ENCODE assay signal across 1 cellular context in the genomic region with DNA sequence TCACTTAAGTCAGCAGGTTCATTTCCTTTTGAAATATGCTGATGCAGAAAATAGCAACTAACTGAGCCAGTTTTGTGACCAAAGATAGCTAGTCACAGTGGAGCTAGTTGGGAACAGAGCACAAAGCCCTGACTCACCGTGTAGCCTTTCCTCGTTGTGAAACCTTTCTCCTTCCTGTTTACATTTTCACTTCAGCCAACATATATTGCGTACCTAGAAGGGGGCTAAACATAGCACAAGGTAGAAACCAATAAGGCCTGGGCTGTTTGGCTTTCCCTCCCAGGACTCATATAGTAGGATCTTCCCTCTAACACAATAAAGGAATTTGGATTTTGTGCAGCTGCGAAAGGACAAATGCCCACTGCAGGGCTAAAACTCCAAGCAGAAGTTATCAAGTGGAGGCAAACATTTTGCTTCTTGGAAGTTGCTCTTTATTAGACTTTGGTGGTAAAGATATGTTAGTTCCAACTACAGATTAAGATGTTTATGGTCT.
TF ChIP-seq lines count a peak whose summit lies in the region.

No MANE protein-coding gene starts in this region.

TF ChIP-seq in K562, 482 proteins besides CTCF, POLR2A, EP300 and RAD21 (continued from another document and continues in another):
- TF ChIP-seq, protein P1, sequence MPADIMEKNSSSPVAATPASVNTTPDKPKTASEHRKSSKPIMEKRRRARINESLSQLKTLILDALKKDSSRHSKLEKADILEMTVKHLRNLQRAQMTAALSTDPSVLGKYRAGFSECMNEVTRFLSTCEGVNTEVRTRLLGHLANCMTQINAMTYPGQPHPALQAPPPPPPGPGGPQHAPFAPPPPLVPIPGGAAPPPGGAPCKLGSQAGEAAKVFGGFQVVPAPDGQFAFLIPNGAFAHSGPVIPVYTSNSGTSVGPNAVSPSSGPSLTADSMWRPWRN (IDR thresholded peaks at IDR 0.05; ENCODE audit: low read depth) = no peak
- peak; percentile 90 for TF ChIP-seq NFE2 (IDR thresholded peaks at IDR 0.05; ENCODE audit: low read depth)
- peak; percentile 66; the same call in 1 of the 2 replicates for TF ChIP-seq MEF2A (IDR thresholded peaks at IDR 0.05; ENCODE audit: control insufficient read depth, low read depth, low read length)
- TF ChIP-seq, protein P2, sequence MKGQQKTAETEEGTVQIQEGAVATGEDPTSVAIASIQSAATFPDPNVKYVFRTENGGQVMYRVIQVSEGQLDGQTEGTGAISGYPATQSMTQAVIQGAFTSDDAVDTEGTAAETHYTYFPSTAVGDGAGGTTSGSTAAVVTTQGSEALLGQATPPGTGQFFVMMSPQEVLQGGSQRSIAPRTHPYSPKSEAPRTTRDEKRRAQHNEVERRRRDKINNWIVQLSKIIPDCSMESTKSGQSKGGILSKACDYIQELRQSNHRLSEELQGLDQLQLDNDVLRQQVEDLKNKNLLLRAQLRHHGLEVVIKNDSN (CRISPR knock-in tag; IDR thresholded peaks at IDR 0.05) = no peak
- TF ChIP-seq, protein P3, sequence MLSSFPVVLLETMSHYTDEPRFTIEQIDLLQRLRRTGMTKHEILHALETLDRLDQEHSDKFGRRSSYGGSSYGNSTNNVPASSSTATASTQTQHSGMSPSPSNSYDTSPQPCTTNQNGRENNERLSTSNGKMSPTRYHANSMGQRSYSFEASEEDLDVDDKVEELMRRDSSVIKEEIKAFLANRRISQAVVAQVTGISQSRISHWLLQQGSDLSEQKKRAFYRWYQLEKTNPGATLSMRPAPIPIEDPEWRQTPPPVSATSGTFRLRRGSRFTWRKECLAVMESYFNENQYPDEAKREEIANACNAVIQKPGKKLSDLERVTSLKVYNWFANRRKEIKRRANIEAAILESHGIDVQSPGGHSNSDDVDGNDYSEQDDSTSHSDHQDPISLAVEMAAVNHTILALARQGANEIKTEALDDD (IDR thresholded peaks at IDR 0.05) = peak; percentile 99
- TF ChIP-seq, protein P4, sequence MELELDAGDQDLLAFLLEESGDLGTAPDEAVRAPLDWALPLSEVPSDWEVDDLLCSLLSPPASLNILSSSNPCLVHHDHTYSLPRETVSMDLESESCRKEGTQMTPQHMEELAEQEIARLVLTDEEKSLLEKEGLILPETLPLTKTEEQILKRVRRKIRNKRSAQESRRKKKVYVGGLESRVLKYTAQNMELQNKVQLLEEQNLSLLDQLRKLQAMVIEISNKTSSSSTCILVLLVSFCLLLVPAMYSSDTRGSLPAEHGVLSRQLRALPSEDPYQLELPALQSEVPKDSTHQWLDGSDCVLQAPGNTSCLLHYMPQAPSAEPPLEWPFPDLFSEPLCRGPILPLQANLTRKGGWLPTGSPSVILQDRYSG (tag; conservative IDR thresholded peaks at IDR 0.05; ENCODE audit: low read depth) = 0 out of 2 replicates have a peak, but pooled peaks have one; percentile 39
- no peak for TF ChIP-seq NFATC3 (IDR thresholded peaks at IDR 0.05)
- TF ChIP-seq ZNF584 (CRISPR knock-in tag; IDR thresholded peaks at IDR 0.05; ENCODE audit: low read depth) = no peak
- TF ChIP-seq, protein P5, sequence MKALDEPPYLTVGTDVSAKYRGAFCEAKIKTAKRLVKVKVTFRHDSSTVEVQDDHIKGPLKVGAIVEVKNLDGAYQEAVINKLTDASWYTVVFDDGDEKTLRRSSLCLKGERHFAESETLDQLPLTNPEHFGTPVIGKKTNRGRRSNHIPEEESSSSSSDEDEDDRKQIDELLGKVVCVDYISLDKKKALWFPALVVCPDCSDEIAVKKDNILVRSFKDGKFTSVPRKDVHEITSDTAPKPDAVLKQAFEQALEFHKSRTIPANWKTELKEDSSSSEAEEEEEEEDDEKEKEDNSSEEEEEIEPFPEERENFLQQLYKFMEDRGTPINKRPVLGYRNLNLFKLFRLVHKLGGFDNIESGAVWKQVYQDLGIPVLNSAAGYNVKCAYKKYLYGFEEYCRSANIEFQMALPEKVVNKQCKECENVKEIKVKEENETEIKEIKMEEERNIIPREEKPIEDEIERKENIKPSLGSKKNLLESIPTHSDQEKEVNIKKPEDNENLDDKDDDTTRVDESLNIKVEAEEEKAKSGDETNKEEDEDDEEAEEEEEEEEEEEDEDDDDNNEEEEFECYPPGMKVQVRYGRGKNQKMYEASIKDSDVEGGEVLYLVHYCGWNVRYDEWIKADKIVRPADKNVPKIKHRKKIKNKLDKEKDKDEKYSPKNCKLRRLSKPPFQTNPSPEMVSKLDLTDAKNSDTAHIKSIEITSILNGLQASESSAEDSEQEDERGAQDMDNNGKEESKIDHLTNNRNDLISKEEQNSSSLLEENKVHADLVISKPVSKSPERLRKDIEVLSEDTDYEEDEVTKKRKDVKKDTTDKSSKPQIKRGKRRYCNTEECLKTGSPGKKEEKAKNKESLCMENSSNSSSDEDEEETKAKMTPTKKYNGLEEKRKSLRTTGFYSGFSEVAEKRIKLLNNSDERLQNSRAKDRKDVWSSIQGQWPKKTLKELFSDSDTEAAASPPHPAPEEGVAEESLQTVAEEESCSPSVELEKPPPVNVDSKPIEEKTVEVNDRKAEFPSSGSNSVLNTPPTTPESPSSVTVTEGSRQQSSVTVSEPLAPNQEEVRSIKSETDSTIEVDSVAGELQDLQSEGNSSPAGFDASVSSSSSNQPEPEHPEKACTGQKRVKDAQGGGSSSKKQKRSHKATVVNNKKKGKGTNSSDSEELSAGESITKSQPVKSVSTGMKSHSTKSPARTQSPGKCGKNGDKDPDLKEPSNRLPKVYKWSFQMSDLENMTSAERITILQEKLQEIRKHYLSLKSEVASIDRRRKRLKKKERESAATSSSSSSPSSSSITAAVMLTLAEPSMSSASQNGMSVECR (CRISPR knock-in tag; IDR thresholded peaks at IDR 0.05) = no peak
- TF ChIP-seq MCM7 (IDR thresholded peaks at IDR 0.05) = no peak
- no peak for TF ChIP-seq NR2C1 (IDR thresholded peaks at IDR 0.05)
- TF ChIP-seq NR2C1 (tag; IDR thresholded peaks at IDR 0.05) = peak; percentile 42; the same call in 1 of the 2 replicates
- TF ChIP-seq BDP1 (IDR thresholded peaks at IDR 0.05; ENCODE audit: insufficient read depth, insufficient read length) = no peak
- no peak for TF ChIP-seq KDM1A (IDR thresholded peaks at IDR 0.05)
- TF ChIP-seq, protein P6, sequence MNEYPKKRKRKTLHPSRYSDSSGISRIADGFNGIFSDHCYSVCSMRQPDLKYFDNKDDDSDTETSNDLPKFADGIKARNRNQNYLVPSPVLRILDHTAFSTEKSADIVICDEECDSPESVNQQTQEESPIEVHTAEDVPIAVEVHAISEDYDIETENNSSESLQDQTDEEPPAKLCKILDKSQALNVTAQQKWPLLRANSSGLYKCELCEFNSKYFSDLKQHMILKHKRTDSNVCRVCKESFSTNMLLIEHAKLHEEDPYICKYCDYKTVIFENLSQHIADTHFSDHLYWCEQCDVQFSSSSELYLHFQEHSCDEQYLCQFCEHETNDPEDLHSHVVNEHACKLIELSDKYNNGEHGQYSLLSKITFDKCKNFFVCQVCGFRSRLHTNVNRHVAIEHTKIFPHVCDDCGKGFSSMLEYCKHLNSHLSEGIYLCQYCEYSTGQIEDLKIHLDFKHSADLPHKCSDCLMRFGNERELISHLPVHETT (CRISPR knock-in tag; conservative IDR thresholded peaks at IDR 0.05 in 1 of 2, IDR thresholded peaks at IDR 0.05 in 1 of 2) = no peak
- TF ChIP-seq, protein P7, sequence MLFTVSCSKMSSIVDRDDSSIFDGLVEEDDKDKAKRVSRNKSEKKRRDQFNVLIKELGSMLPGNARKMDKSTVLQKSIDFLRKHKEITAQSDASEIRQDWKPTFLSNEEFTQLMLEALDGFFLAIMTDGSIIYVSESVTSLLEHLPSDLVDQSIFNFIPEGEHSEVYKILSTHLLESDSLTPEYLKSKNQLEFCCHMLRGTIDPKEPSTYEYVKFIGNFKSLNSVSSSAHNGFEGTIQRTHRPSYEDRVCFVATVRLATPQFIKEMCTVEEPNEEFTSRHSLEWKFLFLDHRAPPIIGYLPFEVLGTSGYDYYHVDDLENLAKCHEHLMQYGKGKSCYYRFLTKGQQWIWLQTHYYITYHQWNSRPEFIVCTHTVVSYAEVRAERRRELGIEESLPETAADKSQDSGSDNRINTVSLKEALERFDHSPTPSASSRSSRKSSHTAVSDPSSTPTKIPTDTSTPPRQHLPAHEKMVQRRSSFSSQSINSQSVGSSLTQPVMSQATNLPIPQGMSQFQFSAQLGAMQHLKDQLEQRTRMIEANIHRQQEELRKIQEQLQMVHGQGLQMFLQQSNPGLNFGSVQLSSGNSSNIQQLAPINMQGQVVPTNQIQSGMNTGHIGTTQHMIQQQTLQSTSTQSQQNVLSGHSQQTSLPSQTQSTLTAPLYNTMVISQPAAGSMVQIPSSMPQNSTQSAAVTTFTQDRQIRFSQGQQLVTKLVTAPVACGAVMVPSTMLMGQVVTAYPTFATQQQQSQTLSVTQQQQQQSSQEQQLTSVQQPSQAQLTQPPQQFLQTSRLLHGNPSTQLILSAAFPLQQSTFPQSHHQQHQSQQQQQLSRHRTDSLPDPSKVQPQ (CRISPR knock-in tag; IDR thresholded peaks at IDR 0.05; ENCODE audit: borderline replicate concordance) = no peak
- TF ChIP-seq ERF (CRISPR knock-in tag; IDR thresholded peaks at IDR 0.05) = no peak
- TF ChIP-seq NFIC (IDR thresholded peaks at IDR 0.05) = 0 out of 2 replicates have a peak, but pooled peaks have one; percentile 10
- TF ChIP-seq ZNF707 (CRISPR knock-in tag; conservative IDR thresholded peaks at IDR 0.05) = no peak
- TF ChIP-seq TSC22D4 (tag; IDR thresholded peaks at IDR 0.05) = no peak
- TF ChIP-seq CEBPG (CRISPR knock-in tag; IDR thresholded peaks at IDR 0.05) = peak; percentile 80; the same call in 1 of the 2 replicates
- peak; percentile 80 to 93 for TF ChIP-seq CEBPG (tag; conservative IDR thresholded peaks at IDR 0.05 in 1 of 2, IDR thresholded peaks at IDR 0.05 in 1 of 2)
- TF ChIP-seq ZNF316 (IDR thresholded peaks at IDR 0.05) = peak; percentile 99
- TF ChIP-seq, protein P8, sequence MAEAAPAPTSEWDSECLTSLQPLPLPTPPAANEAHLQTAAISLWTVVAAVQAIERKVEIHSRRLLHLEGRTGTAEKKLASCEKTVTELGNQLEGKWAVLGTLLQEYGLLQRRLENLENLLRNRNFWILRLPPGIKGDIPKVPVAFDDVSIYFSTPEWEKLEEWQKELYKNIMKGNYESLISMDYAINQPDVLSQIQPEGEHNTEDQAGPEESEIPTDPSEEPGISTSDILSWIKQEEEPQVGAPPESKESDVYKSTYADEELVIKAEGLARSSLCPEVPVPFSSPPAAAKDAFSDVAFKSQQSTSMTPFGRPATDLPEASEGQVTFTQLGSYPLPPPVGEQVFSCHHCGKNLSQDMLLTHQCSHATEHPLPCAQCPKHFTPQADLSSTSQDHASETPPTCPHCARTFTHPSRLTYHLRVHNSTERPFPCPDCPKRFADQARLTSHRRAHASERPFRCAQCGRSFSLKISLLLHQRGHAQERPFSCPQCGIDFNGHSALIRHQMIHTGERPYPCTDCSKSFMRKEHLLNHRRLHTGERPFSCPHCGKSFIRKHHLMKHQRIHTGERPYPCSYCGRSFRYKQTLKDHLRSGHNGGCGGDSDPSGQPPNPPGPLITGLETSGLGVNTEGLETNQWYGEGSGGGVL (CRISPR knock-in tag; IDR thresholded peaks at IDR 0.05) = no peak
- TF ChIP-seq ZNF75A (CRISPR knock-in tag; IDR thresholded peaks at IDR 0.05) = no peak
- TF ChIP-seq ZBTB8A (IDR thresholded peaks at IDR 0.05; ENCODE audit: partially characterized antibody) = no peak
- no peak for TF ChIP-seq HMG20B (CRISPR knock-in tag; IDR thresholded peaks at IDR 0.05)
- TF ChIP-seq HDAC2 (IDR thresholded peaks at IDR 0.05) = no peak
- TF ChIP-seq, protein P9, sequence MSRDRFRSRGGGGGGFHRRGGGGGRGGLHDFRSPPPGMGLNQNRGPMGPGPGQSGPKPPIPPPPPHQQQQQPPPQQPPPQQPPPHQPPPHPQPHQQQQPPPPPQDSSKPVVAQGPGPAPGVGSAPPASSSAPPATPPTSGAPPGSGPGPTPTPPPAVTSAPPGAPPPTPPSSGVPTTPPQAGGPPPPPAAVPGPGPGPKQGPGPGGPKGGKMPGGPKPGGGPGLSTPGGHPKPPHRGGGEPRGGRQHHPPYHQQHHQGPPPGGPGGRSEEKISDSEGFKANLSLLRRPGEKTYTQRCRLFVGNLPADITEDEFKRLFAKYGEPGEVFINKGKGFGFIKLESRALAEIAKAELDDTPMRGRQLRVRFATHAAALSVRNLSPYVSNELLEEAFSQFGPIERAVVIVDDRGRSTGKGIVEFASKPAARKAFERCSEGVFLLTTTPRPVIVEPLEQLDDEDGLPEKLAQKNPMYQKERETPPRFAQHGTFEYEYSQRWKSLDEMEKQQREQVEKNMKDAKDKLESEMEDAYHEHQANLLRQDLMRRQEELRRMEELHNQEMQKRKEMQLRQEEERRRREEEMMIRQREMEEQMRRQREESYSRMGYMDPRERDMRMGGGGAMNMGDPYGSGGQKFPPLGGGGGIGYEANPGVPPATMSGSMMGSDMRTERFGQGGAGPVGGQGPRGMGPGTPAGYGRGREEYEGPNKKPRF (IDR thresholded peaks at IDR 0.05; ENCODE audit: low read depth, low read length) = no peak
- TF ChIP-seq ETV1 (tag; conservative IDR thresholded peaks at IDR 0.05; ENCODE audit: low read depth) = peak; percentile 93
- no peak for TF ChIP-seq PRPF4 (IDR thresholded peaks at IDR 0.05; ENCODE audit: insufficient read depth, low read depth, low read length, poor library complexity, severe bottlenecking)
- 0 out of 4 replicates have a peak, but pooled peaks of 1 of the 2 experiments have one; percentile 19 for TF ChIP-seq MAZ (CRISPR knock-in tag; conservative IDR thresholded peaks at IDR 0.05 in 1 of 2, IDR thresholded peaks at IDR 0.05 in 1 of 2)
- TF ChIP-seq CREM (IDR thresholded peaks at IDR 0.05; ENCODE audit: low read depth) = peak; percentile 40; the same call in 1 of the 2 replicates
- TF ChIP-seq SUPT5H (IDR thresholded peaks at IDR 0.05) = peak; percentile 56
- TF ChIP-seq ZNF274 (IDR thresholded peaks at IDR 0.05; ENCODE audit: borderline replicate concordance, low read depth, low read length) = no peak
- TF ChIP-seq, protein P10, sequence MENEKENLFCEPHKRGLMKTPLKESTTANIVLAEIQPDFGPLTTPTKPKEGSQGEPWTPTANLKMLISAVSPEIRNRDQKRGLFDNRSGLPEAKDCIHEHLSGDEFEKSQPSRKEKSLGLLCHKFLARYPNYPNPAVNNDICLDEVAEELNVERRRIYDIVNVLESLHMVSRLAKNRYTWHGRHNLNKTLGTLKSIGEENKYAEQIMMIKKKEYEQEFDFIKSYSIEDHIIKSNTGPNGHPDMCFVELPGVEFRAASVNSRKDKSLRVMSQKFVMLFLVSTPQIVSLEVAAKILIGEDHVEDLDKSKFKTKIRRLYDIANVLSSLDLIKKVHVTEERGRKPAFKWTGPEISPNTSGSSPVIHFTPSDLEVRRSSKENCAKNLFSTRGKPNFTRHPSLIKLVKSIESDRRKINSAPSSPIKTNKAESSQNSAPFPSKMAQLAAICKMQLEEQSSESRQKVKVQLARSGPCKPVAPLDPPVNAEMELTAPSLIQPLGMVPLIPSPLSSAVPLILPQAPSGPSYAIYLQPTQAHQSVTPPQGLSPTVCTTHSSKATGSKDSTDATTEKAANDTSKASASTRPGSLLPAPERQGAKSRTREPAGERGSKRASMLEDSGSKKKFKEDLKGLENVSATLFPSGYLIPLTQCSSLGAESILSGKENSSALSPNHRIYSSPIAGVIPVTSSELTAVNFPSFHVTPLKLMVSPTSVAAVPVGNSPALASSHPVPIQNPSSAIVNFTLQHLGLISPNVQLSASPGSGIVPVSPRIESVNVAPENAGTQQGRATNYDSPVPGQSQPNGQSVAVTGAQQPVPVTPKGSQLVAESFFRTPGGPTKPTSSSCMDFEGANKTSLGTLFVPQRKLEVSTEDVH (IDR thresholded peaks at IDR 0.05; ENCODE audit: low read depth, partially characterized antibody) = no peak
- TF ChIP-seq ATF1 (CRISPR knock-in tag; IDR thresholded peaks at IDR 0.05) = no peak
- TF ChIP-seq ATF1 (tag; IDR thresholded peaks at IDR 0.05) = no peak
- TF ChIP-seq GATAD2A (IDR thresholded peaks at IDR 0.05) = no peak; the same call in 1 of the 2 replicates
